16 cellular contexts compared by ENCODE assay signal in genomic region chr5:97406950-97407676, GRCh38.
"Had no signal": no experiment of that assay in that cellular context is flagged by ENCODE, and none has a peak within 500 bp of the region (broad histone marks: within the 10 kb centered on the region; RNA-seq: fewer than 3 reads in every experiment).

No MANE protein-coding gene starts in this region.

- DNase-seq: effector memory CD4-positive, alpha-beta T cell; gastrocnemius medialis; heart right ventricle; immature natural killer cell; left cardiac atrium; left ventricle myocardium inferior; mammary epithelial cell; naive thymus-derived CD4-positive, alpha-beta T cell; nephron progenitor cell; stimulated activated CD4-positive, alpha-beta T cell treated with anti-CD3 and anti-CD28 coated beads, Interleukin-12 subunit alpha, Interleukin-12 subunit beta, amount 100 ng/mL, for 4 hours; stimulated activated naive CD4-positive, alpha-beta T cell treated with Interleukin-2 at 50 U/mL for 16 hours; transverse colon had no signal

- H3K4me3 ChIP-seq: cardiac muscle cell, gastrocnemius medialis, heart right ventricle, left ventricle myocardium inferior, skin epidermis, transverse colon had no signal

- H3K27ac ChIP-seq: cardiac muscle cell, gastrocnemius medialis, heart right ventricle, left ventricle myocardium inferior, skin epidermis, transverse colon had no signal

- ATAC-seq: esophagus mucosa; gastrocnemius medialis; left cardiac atrium; naive thymus-derived CD4-positive, alpha-beta T cell; sciatic nerve had no signal

- H3K36me3 ChIP-seq: cardiac muscle cell, gastrocnemius medialis, heart right ventricle, left ventricle myocardium inferior, transverse colon had no signal

- H3K4me1 ChIP-seq: gastrocnemius medialis, heart right ventricle, left ventricle myocardium inferior, transverse colon had no signal

- H3K9me3 ChIP-seq: gastrocnemius medialis, heart right ventricle, left ventricle myocardium inferior, transverse colon had no signal

- H3K27me3 ChIP-seq: cardiac muscle cell, gastrocnemius medialis, heart right ventricle, transverse colon had no signal
